ENCODE assay signal across 8 cellular contexts in the genomic region with DNA sequence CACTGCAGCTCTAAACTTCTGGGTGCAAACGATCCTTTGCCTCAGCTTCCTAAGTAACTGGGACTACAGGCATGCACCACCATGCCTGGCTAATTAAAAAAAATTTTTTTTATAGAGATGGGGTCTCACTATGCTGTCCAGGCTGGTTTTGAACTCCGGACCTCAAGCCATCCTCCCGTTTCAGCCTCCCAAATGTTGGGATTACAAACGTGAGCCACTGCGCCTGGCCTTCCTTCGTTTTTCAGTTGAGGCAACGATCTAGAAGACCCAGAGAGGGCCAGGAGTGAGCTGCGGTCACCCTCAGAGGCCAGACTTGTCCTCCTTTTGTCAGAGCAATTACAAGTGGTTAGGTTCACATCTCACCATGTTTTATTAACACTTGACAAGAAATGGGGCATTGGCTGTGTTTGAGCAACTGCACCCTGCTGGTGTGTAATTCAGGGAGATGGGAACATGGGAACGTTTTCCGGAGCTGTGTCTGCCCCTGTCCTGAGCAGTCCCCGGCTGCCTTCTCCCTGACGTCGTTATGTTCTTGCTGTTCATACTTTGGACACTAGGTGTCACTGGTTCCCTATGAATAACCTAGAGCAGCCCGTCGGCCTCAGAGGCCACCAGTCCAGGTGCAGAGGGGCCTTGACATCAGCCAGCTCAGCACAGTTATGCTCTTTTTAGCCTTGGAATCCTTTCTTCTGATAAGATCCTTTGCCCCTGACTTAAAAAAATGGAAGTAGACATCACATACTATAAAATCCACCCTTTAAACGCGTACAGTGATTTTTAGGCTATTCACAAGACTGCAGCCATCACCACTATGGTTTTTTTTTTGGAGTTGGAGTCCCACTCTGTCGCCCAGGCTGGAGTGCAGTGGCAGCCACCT.
DNase-seq lines count a peak whose midpoint lies in the region; ATAC-seq and TF ChIP-seq lines count a peak whose summit lies in the region.

No MANE protein-coding gene starts in this region.

- POLR2A ChIA-PET in Panc1 (lab: Charles Lee) = interaction anchor here (0.7 kb wide), 1 partner anchor 768 kb away, joined by 16 read pairs; no protein-coding TSS in a partner anchor

- in situ Hi-C loops in Panc1 (cut with HindIII; ENCODE audit: low pct_unique_long_range_greater_than_20kb, low sequenced_read_pairs) = no loop called here

- no peak overlapping the region for H3K27ac ChIP-seq in Panc1 (ENCODE audit: low read length)
- no peak overlapping the region for H3K27ac ChIP-seq in upper lobe of left lung

- no TSS peak for BruUV-seq in Panc1 (replicated peaks; lab: Mats Ljungman, UMichigan)

- TF ChIP-seq CTCF in Panc1 (IDR thresholded peaks at IDR 0.05) = peak; percentile 87
- peak; percentile 78 for TF ChIP-seq CTCF in fibroblast of the aortic adventitia (IDR thresholded peaks at IDR 0.05; ENCODE audit: insufficient read depth, low read length)
- TF ChIP-seq CTCF in upper lobe of left lung (IDR thresholded peaks at IDR 0.05) = peak; percentile 42 to 84 (median 70)

- DNase-seq in ELF-1 (ENCODE audit: low read depth, low spot score) (peak; percentile 92), KG1 (lab: John Stamatoyannopoulos, UW) (peak; percentile 51), Panc1 (ENCODE audit: low read depth, low spot score) (peak; percentile 69), fibroblast of the aortic adventitia (ENCODE audit: low read depth) (peak; percentile 72), nucleus accumbens (lab: John Stamatoyannopoulos, UW) (peak in 47 of 56 donors; percentile 0 to 64 (median 9)), upper lobe of left lung (peak in 1 of 2 donors; percentile 47)
- peak; percentile 53 to 59 for DNase-seq in activated T-cell treated with anti-CD3 and anti-CD28 coated beads, Interleukin-2, amount 50 U/mL, for 48 hours

- H3K9me3 ChIP-seq in Panc1 (ENCODE audit: control insufficient read depth, insufficient read depth, low read depth, low read length) (no peaks in the 10 kb centered on the region), upper lobe of left lung (peaks cover 0 to 7% (median 6%) of the 10 kb centered on the region in 4 donors)

- intact Hi-C loops in Panc1 (cut with micrococcal nuclease; ENCODE audit: unreplicated experiment) = no loop called here

- no peak overlapping the region for H3K4me3 ChIP-seq in Panc1 (ENCODE audit: low read depth in 2 of 2, low read length in 2 of 2)
- H3K4me3 ChIP-seq in fibroblast of the aortic adventitia (ENCODE audit: low read depth, low read length) = no peak overlapping the region
- H3K4me3 ChIP-seq in upper lobe of left lung = no peak overlapping the region

- TF ChIP-seq EP300 in upper lobe of left lung (IDR thresholded peaks at IDR 0.05) = no peak

- H3K36me3 ChIP-seq in Panc1 (ENCODE audit: control insufficient read depth, insufficient read depth, low read length) = no peaks in the 10 kb centered on the region
- no peaks in the 10 kb centered on the region for H3K36me3 ChIP-seq in upper lobe of left lung

- H3K27me3 ChIP-seq in Panc1 (ENCODE audit: control insufficient read depth, insufficient read depth, low read length) (no peaks in the 10 kb centered on the region), upper lobe of left lung (no peaks in the 10 kb centered on the region)

- CTCF ChIA-PET in Panc1 (lab: Charles Lee) = no interaction called here

- no peak for TF ChIP-seq POLR2A in upper lobe of left lung (IDR thresholded peaks at IDR 0.05)

- ATAC-seq in GM21717 (IDR thresholded peaks at IDR 0.05; ENCODE audit: unreplicated experiment) = peak; percentile 84
- peak; percentile 97 for ATAC-seq in Panc1
- peak; percentile 87 to 92 for ATAC-seq in upper lobe of left lung (ENCODE audit: low FRiP score in 2 of 2)

- H3K4me1 ChIP-seq in Panc1 (ENCODE audit: control insufficient read depth, insufficient read depth, low read length) (no peaks in the 10 kb centered on the region), upper lobe of left lung (no peaks in the 10 kb centered on the region)

- WGBS in upper lobe of left lung, 2 donors = 30 to 43% methylated on average over 15 to 18 of the region's 18 CpGs
